1 cellular context compared by ENCODE assay signal in the genomic region with DNA sequence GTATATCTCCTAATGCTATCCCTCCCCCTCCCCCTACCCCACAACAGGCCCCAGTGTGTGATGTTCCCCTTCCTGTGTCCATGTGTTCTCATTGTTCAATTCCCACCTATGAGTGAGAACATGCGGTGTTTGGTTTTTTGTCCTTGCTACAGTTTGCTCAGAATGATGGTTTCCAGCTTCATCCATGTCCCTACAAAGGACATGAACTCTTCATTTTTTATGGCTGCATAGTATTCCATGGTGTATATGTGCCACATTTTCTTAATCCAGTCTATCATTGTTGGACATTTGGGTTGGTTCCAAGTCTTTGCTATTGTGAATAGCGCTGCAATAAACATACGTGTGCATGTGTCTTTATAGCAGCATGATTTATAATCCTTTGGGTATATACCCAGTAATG.
A peak's percentile ranks its signal among the peaks of the same experiment; 100 is the strongest.
TF ChIP-seq lines count a peak whose summit lies in the region.
"Not testable (repeated sequence)": the region's sequence is repeated elsewhere in the genome, so short reads cannot be mapped to it uniquely, and the experiment has no call there.

No MANE protein-coding gene starts in this region.

- POLR2A ChIA-PET in HEK293 (lab: Yijun Ruan, JAX): not testable (repeated sequence)

- TF ChIP-seq CTCF in HEK293 (tag by site-specific recombination; IDR thresholded peaks at IDR 0.05): not testable (repeated sequence)

- H3K4me3 ChIP-seq in HEK293 (ENCODE audit: low read depth, low read length): not testable (repeated sequence)

- CTCF ChIA-PET in HEK293 (lab: Yijun Ruan, JAX): not testable (repeated sequence)

- H3K9me3 ChIP-seq in HEK293 (ENCODE audit: control insufficient read depth, insufficient read depth, low read depth, low read length): not testable (repeated sequence)

- H3K27ac ChIP-seq in HEK293 (ENCODE audit: extremely low read depth, low read depth, low read length): not testable (repeated sequence)

- not testable (repeated sequence) for H3K4me1 ChIP-seq in HEK293 (ENCODE audit: control insufficient read depth, insufficient read depth, low read length)

- H3K36me3 ChIP-seq in HEK293 (ENCODE audit: control insufficient read depth in 2 of 2, insufficient read depth in 1 of 2, low read length in 2 of 2): not testable (repeated sequence)

TF ChIP-seq in HEK293, 187 proteins besides CTCF, POLR2A, EP300 and RAD21:
- peak; percentile 90 for TF ChIP-seq ZNF146 (tag by site-specific recombination; IDR thresholded peaks at IDR 0.05)
